1 cellular context compared by ENCODE assay signal in genomic region chr3:66492672-66493071, GRCh38.
TF ChIP-seq lines count a peak whose summit lies in the region.

No MANE protein-coding gene starts in this region.

TF ChIP-seq in H1, 55 proteins besides CTCF, POLR2A, EP300 and RAD21 (continued from another document):
- TF ChIP-seq HDAC6 (IDR thresholded peaks at IDR 0.05; ENCODE audit: low read depth, low read length) (no peak), PHF8 (conservative IDR thresholded peaks at IDR 0.05; ENCODE audit: low read depth, low read length) (no peak), CHD1 (IDR thresholded peaks at IDR 0.05; ENCODE audit: low read depth, low read length) (no peak), CTBP2 (IDR thresholded peaks at IDR 0.05; ENCODE audit: borderline replicate concordance, insufficient read depth, insufficient read length, low read length) (no peak), SAP30 (IDR thresholded peaks at IDR 0.05; ENCODE audit: insufficient read depth, insufficient replicate concordance, low read length) (no peak)
